ENCODE assay signal across 19 cellular contexts in the genomic region with DNA sequence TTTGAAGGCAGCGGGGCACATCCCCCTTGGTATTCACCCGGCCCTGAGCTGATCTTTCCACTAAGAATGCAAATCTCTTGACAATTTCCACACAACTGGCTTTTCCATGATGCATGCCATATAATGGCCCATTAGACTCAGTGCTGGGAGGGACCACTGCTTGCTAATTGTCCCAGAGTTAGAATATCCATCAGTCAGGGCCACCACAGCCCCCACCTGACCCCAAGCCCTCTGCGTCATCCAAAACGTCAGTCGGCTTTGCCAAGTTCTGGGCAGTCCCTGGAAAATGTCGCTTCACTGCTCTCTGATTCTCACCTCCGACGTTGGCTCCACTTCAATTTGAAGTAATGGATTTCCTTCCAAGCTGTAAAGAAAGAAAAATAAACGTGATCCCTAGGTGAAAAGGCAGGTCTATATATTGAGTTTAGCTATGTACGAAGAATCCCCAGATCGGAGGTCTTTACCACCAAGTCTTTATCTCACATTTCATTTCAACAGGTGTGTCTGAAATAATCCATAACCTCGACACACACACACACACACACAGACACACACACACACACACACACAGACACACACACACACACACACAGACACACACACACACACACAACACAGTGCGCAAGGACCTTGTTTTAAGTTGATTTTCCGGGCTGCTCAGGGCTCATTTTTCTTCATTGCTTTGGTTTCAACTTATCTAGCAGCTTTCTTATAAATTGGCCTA.
"Had no signal": no experiment of that assay in that cellular context is flagged by ENCODE, and none has a peak within 500 bp of the region (broad histone marks: within the 10 kb centered on the region; RNA-seq: fewer than 3 reads in every experiment).

No MANE protein-coding gene starts in this region.

- H3K4me3 Mint-ChIP-seq: activated CD4-positive, alpha-beta T cell treated with anti-CD3 and anti-CD28 coated beads, Interleukin-2, amount 10 ng/mL, durations not matched to agents 7 days and 5 days; activated CD8-positive, alpha-beta T cell treated with anti-CD3 and anti-CD28 coated beads, Interleukin-2, amount 10 ng/mL, durations not matched to agents 7 days and 5 days; activated T-cell treated with anti-CD3 and anti-CD28 coated beads, Interleukin-2, amount 50 U/mL, for 24 hours; memory B cell; naive B cell; stimulated activated memory B cell treated with anti-CD40 and anti-IgM and Interleukin-4, amounts not matched to agents 10 μg/mL and 1 μg/mL and 100 μg/mL, for 72 hours; T-helper 1 cell treated with Interleukin-12 subunit alpha and Interleukin-12 subunit beta and Interleukin-4 antibody, amounts not matched to agents 30 μg/mL and 1 μg/mL, for 36 hours had no signal

- H3K27me3 Mint-ChIP-seq: activated CD4-positive, alpha-beta T cell treated with anti-CD3 and anti-CD28 coated beads, Interleukin-2, amount 10 ng/mL, durations not matched to agents 7 days and 5 days; activated T-cell treated with anti-CD3 and anti-CD28 coated beads, Interleukin-2, amount 50 U/mL, for 24 hours; naive B cell; stimulated activated memory B cell treated with anti-CD40 and anti-IgM and Interleukin-4, amounts not matched to agents 10 μg/mL and 1 μg/mL and 100 μg/mL, for 72 hours had no signal

- H3K36me3 ChIP-seq: esophagus squamous epithelium, left lung, spleen, thoracic aorta, upper lobe of right lung had no signal

- H3K27ac Mint-ChIP-seq: activated CD4-positive, alpha-beta T cell treated with anti-CD3 and anti-CD28 coated beads, Interleukin-2, amount 10 ng/mL, durations not matched to agents 7 days and 5 days; activated CD8-positive, alpha-beta T cell treated with anti-CD3 and anti-CD28 coated beads, Interleukin-2, amount 10 ng/mL, durations not matched to agents 7 days and 5 days; activated T-cell treated with anti-CD3 and anti-CD28 coated beads, Interleukin-2, amount 50 U/mL, for 24 hours; memory B cell; naive B cell; stimulated activated memory B cell treated with anti-CD40 and anti-IgM and Interleukin-4, amounts not matched to agents 10 μg/mL and 1 μg/mL and 100 μg/mL, for 72 hours; T-helper 1 cell treated with Interleukin-12 subunit alpha and Interleukin-12 subunit beta and Interleukin-4 antibody, amounts not matched to agents 30 μg/mL and 1 μg/mL, for 36 hours had no signal

- DNase-seq: activated CD4-positive, alpha-beta T cell treated with anti-CD3 and anti-CD28 coated beads, Interleukin-2, amount 10 ng/mL, durations not matched to agents 7 days and 5 days; activated CD8-positive, alpha-beta T cell treated with anti-CD3 and anti-CD28 coated beads, Interleukin-2, amount 10 ng/mL, durations not matched to agents 7 days and 5 days; activated effector memory CD4-positive, alpha-beta T cell treated with anti-CD3 and anti-CD28 coated beads, Interleukin-2, amount 50 U/mL, for 16 hours; activated naive CD4-positive, alpha-beta T cell treated with anti-CD3 and anti-CD28 coated beads, Interleukin-2, amount 50 U/mL, for 16 hours; activated T-cell treated with anti-CD3 and anti-CD28 coated beads, Interleukin-2, amount 50 U/mL, for 24 hours; aorta; cortex of kidney; effector CD4-positive, alpha-beta T cell; esophagus squamous epithelium; left lung; naive B cell; spleen; stimulated activated CD4-positive, alpha-beta T cell treated with anti-CD3 and anti-CD28 coated beads, Interleukin-4, amount 100 ng/mL, for 4 hours; upper lobe of right lung had no signal

- H3K9me3 Mint-ChIP-seq: activated CD4-positive, alpha-beta T cell treated with anti-CD3 and anti-CD28 coated beads, Interleukin-2, amount 10 ng/mL, durations not matched to agents 7 days and 5 days; activated T-cell treated with anti-CD3 and anti-CD28 coated beads, Interleukin-2, amount 50 U/mL, for 24 hours; T-helper 1 cell treated with Interleukin-12 subunit alpha and Interleukin-12 subunit beta and Interleukin-4 antibody, amounts not matched to agents 30 μg/mL and 1 μg/mL, for 36 hours had no signal

- H3K36me3 Mint-ChIP-seq: memory B cell; naive B cell; stimulated activated memory B cell treated with anti-CD40 and anti-IgM and Interleukin-4, amounts not matched to agents 10 μg/mL and 1 μg/mL and 100 μg/mL, for 72 hours had no signal

- H3K27ac ChIP-seq: esophagus squamous epithelium, left lung, spleen, thoracic aorta, upper lobe of right lung had no signal

- H3K4me3 ChIP-seq: esophagus squamous epithelium, left lung, spleen, thoracic aorta, upper lobe of right lung had no signal

- ATAC-seq: activated CD4-positive, CD25-positive, alpha-beta regulatory T cell treated with anti-CD3 and anti-CD28 coated beads, Interleukin-2, amount 50 U/mL, for 24 hours; activated CD8-positive, alpha-beta T cell treated with anti-CD3 and anti-CD28 coated beads, Interleukin-2, amount 10 ng/mL, durations not matched to agents 7 days and 5 days; left lung; stimulated activated memory B cell treated with anti-CD40 and anti-IgM and Interleukin-4, amounts not matched to agents 10 μg/mL and 1 μg/mL and 100 μg/mL, for 72 hours; upper lobe of right lung had no signal

- H3K4me1 Mint-ChIP-seq: activated CD4-positive, alpha-beta T cell treated with anti-CD3 and anti-CD28 coated beads, Interleukin-2, amount 10 ng/mL, durations not matched to agents 7 days and 5 days; memory B cell; naive B cell; stimulated activated memory B cell treated with anti-CD40 and anti-IgM and Interleukin-4, amounts not matched to agents 10 μg/mL and 1 μg/mL and 100 μg/mL, for 72 hours had no signal

- H3K4me1 ChIP-seq: esophagus squamous epithelium, left lung, spleen had no signal

- H3K9me3 ChIP-seq: esophagus squamous epithelium, left lung, spleen, thoracic aorta, upper lobe of right lung had no signal

- H3K27me3 ChIP-seq: upper lobe of right lung had no signal
